ENCODE assay signal across 1 cellular context in the genomic region with DNA sequence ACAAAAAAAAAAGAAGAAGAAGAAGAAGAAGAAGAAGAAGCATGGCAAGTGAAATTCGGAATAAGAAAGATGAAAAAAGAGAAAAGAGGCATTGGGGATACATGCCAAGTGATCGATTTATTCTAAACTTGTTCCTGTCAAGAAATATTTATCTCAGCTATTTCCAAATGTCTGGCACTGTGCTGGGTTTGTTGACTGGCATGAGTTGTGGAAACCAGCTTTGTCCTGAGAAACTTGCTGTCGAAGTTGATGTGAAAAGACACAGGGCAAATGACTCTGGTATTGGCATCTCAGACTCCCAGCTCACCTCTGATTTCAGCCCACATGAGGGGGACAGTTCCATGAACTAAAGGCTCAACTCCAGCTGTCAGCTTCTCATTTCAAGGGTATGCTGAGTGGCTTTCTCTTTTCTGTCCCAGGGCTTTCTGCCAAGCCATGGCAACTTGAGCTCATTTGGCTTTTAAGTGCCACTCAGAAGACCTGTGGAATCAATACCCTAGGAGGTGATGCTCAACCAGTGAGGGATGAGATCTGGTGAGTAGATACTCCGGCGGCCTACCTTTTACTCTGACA.
TF ChIP-seq lines count a peak whose summit lies in the region.

No MANE protein-coding gene starts in this region.

TF ChIP-seq in IMR-90, 13 proteins besides CTCF, POLR2A, EP300 and RAD21:
- TF ChIP-seq SMC3 (IDR thresholded peaks at IDR 0.05; ENCODE audit: low read depth, low read length): no peak
- TF ChIP-seq RCOR1 (IDR thresholded peaks at IDR 0.05; ENCODE audit: insufficient replicate concordance, low read length): no peak
- TF ChIP-seq BHLHE40 (IDR thresholded peaks at IDR 0.05; ENCODE audit: low read depth, low read length): no peak
- TF ChIP-seq, protein P1, sequence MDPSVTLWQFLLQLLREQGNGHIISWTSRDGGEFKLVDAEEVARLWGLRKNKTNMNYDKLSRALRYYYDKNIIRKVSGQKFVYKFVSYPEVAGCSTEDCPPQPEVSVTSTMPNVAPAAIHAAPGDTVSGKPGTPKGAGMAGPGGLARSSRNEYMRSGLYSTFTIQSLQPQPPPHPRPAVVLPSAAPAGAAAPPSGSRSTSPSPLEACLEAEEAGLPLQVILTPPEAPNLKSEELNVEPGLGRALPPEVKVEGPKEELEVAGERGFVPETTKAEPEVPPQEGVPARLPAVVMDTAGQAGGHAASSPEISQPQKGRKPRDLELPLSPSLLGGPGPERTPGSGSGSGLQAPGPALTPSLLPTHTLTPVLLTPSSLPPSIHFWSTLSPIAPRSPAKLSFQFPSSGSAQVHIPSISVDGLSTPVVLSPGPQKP (IDR thresholded peaks at IDR 0.05; ENCODE audit: borderline replicate concordance, low read depth, low read length): no peak
- TF ChIP-seq CEBPB (IDR thresholded peaks at IDR 0.05; ENCODE audit: low read depth, low read length): no peak
- TF ChIP-seq MAZ (IDR thresholded peaks at IDR 0.05; ENCODE audit: borderline replicate concordance, low read depth, low read length): no peak
- no peak for TF ChIP-seq FOS (IDR thresholded peaks at IDR 0.05; ENCODE audit: low read depth, low read length)
